8 cellular contexts compared by ENCODE assay signal in the genomic region with DNA sequence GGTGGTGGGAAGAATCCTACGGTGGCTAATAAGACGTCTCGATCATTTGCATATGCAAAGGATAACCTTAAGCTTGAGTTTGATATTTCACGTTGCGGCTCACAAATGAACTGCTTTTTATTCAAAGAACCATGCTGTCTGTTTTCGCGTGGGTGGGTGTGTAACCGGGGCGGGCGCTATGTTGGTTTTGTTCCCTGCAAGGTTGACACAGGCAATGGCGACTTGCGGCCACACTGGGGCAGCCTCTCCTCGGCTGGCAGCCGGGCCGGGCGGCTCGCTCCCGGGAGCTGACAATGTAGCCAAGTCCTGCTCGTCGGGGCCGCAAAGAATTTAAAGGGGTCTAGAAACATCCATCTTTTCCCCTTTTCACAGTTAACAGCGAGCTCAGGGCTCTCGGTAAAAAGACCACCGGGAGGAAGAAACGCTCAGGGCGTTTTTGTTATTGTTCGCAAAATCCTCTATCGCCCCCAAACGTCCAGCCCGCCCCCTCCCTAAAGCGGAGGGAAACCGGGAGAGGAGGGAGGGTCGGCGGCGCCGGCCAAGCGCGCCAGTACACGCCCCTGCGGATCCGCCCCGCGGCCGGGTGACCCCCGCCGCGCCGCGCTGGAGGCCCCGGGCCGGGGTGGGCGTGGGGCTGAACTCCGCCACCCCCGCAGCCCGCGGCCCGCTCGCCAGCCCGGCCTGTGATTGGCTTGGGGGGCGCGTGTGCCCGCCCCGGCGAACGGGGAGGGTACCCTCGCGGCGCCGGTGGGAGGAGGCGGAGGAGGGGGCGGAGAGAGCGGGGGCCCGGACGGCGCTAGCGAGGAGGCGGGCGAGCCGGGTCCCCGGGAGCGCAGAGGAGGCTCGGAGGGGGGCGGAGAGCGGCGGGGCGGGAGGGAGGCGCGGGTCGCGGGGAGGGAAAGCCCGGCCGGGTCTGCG. TPM values are rescaled to one million over a fixed set of nuclear protein-coding genes. Genes with fewer than 3 reads are reported as not detected.
A peak's percentile ranks its signal among the peaks of the same experiment; 100 is the strongest.
DNase-seq lines count a peak whose midpoint lies in the region; ATAC-seq and TF ChIP-seq lines count a peak whose summit lies in the region.

NEDD4L (plus strand) TSS at position 775 of the 918 bp plus-strand sequence. CDS start 435 bp downstream, outside the sequence.

- peak within 1 kb of the TSS; percentile 96 for H3K4me3 Mint-ChIP-seq in GM23338
- peak within 1 kb of the TSS; percentile 91 for H3K4me3 Mint-ChIP-seq in stimulated activated naive CD8-positive, alpha-beta T cell treated with anti-CD3 and anti-CD28 coated beads, Interleukin-15, Interleukin-2, amounts not matched to agents 100 ng/mL and 50 ng/mL, for 24 hours

- H3K27ac ChIP-seq in GM23338 (ENCODE audit: low read depth) = peak within 1 kb of the TSS; percentile 95
- peak within 1 kb of the TSS; percentile 38; the same call in 1 of the 2 replicates for H3K27ac ChIP-seq in Karpas-422 (ENCODE audit: low read length)
- peak within 1 kb of the TSS; percentile 86 for H3K27ac ChIP-seq in RWPE2 (ENCODE audit: poor library complexity, severe bottlenecking)
- peak within 1 kb of the TSS; percentile 99 for H3K27ac ChIP-seq in neural cell (ENCODE audit: low read length)

- peak within 1 kb of the TSS; percentile 81 for H3K27ac Mint-ChIP-seq in GM23338
- H3K27ac Mint-ChIP-seq in stimulated activated naive CD8-positive, alpha-beta T cell treated with anti-CD3 and anti-CD28 coated beads, Interleukin-15, Interleukin-2, amounts not matched to agents 100 ng/mL and 50 ng/mL, for 24 hours = peak within 1 kb of the TSS; percentile 64

- TF ChIP-seq EP300 in neural cell (conservative IDR thresholded peaks at IDR 0.05; ENCODE audit: poor library complexity, severe bottlenecking) = peak; percentile 49

- H3K4me2 ChIP-seq in GM23338 = peak within 1 kb of the TSS; percentile 94
- H3K4me2 ChIP-seq in Karpas-422 (ENCODE audit: low read depth, low read length, poor library complexity, severe bottlenecking) = peak within 1 kb of the TSS; percentile 100
- H3K4me2 ChIP-seq in neural cell (ENCODE audit: low read length) = peak within 1 kb of the TSS; percentile 54

- H3K4me1 Mint-ChIP-seq in GM23338 = peaks cover 23% of the 10 kb centered on the region
- peaks cover 35% of the 10 kb centered on the region for H3K4me1 Mint-ChIP-seq in stimulated activated naive CD8-positive, alpha-beta T cell treated with anti-CD3 and anti-CD28 coated beads, Interleukin-15, Interleukin-2, amounts not matched to agents 100 ng/mL and 50 ng/mL, for 24 hours (ENCODE audit: low read depth)

- peak; percentile 96 for TF ChIP-seq RAD21 in neural cell (conservative IDR thresholded peaks at IDR 0.05)

- TF ChIP-seq CTCF in GM23338 (conservative IDR thresholded peaks at IDR 0.05; ENCODE audit: low read depth in 2 of 2) = peak; percentile 74 to 85
- peak; percentile 95 for TF ChIP-seq CTCF in RWPE2 (IDR thresholded peaks at IDR 0.05; ENCODE audit: poor library complexity, severe bottlenecking)
- peak; percentile 91 for TF ChIP-seq CTCF in neural cell (IDR thresholded peaks at IDR 0.05; ENCODE audit: poor library complexity, severe bottlenecking)

- no peaks in the 10 kb centered on the region for H3K36me3 Mint-ChIP-seq in GM23338 (ENCODE audit: low read depth)
- no peaks in the 10 kb centered on the region for H3K36me3 Mint-ChIP-seq in stimulated activated naive CD8-positive, alpha-beta T cell treated with anti-CD3 and anti-CD28 coated beads, Interleukin-15, Interleukin-2, amounts not matched to agents 100 ng/mL and 50 ng/mL, for 24 hours (ENCODE audit: low read depth)

- H3K9me3 ChIP-seq in Karpas-422 (ENCODE audit: low read length) (no peaks in the 10 kb centered on the region), RWPE2 (ENCODE audit: severe bottlenecking) (no peaks in the 10 kb centered on the region), neural cell (ENCODE audit: low read length) (no peaks in the 10 kb centered on the region)

- H2AFZ ChIP-seq in GM23338 (peak within 1 kb of the TSS; percentile 94), Karpas-422 (ENCODE audit: low read length) (peak within 1 kb of the TSS; percentile 94), neural cell (ENCODE audit: low read depth, low read length) (peak within 1 kb of the TSS; percentile 41)

- DNase-seq in Daoy (ENCODE audit: low read depth) = peak; percentile 87
- DNase-seq in GM23338 (ENCODE audit: low spot score) = peak; percentile 89
- DNase-seq in Karpas-422 = peak; percentile 93
- peak; percentile 80 for DNase-seq in RWPE2 (ENCODE audit: low spot score)
- DNase-seq in activated effector memory CD4-positive, alpha-beta T cell treated with anti-CD3 and anti-CD28 coated beads, Interleukin-2, amount 50 U/mL, for 16 hours = peak; percentile 90
- peak; percentile 60 for DNase-seq in fibroblast of the conjunctiva (ENCODE audit: low read depth)

- H3K27me3 ChIP-seq in GM23338 (ENCODE audit: insufficient read depth) (no peaks in the 10 kb centered on the region), Karpas-422 (ENCODE audit: low read length) (no peaks in the 10 kb centered on the region), RWPE2 (ENCODE audit: insufficient read depth, poor library complexity, severe bottlenecking) (no peaks in the 10 kb centered on the region), neural cell (ENCODE audit: insufficient read depth, low read depth, low read length) (no peaks in the 10 kb centered on the region)

- H3F3A ChIP-seq in GM23338 (replicated peaks; ENCODE audit: low read depth) (0 out of 2 replicates have a peak, but pooled peaks cover 3% of the 10 kb centered on the region), neural cell (ENCODE audit: insufficient read depth, low read length, poor library complexity, severe bottlenecking) (no peaks in the 10 kb centered on the region)

- H3K36me3 ChIP-seq in GM23338 (ENCODE audit: insufficient read depth) (no peaks in the 10 kb centered on the region), Karpas-422 (ENCODE audit: insufficient read depth, low read length) (no peaks in the 10 kb centered on the region), RWPE2 (ENCODE audit: low read depth) (no peaks in the 10 kb centered on the region), neural cell (ENCODE audit: insufficient read depth, low read length) (no peaks in the 10 kb centered on the region)

- H3K4me1 ChIP-seq in GM23338 (ENCODE audit: insufficient read depth) (peaks cover 21% of the 10 kb centered on the region), Karpas-422 (ENCODE audit: low read length) (peaks cover 37% of the 10 kb centered on the region), RWPE2 (ENCODE audit: insufficient read depth, poor library complexity, severe bottlenecking) (peaks cover 7% of the 10 kb centered on the region)

- no peaks in the 10 kb centered on the region for H3K9me3 Mint-ChIP-seq in GM23338
- no peaks in the 10 kb centered on the region for H3K9me3 Mint-ChIP-seq in stimulated activated naive CD8-positive, alpha-beta T cell treated with anti-CD3 and anti-CD28 coated beads, Interleukin-15, Interleukin-2, amounts not matched to agents 100 ng/mL and 50 ng/mL, for 24 hours

- H4K20me1 ChIP-seq in GM23338 (replicated peaks; ENCODE audit: insufficient read depth) (peaks cover 10% of the 10 kb centered on the region; the same call in 1 of the 2 replicates), Karpas-422 (ENCODE audit: insufficient read depth, low read depth, low read length) (peaks cover 25% of the 10 kb centered on the region), neural cell (ENCODE audit: insufficient read depth) (no peaks in the 10 kb centered on the region)

- no peaks in the 10 kb centered on the region for H3K9me2 ChIP-seq in GM23338 (ENCODE audit: insufficient read depth)
- H3K9me2 ChIP-seq in Karpas-422 (replicated peaks; ENCODE audit: insufficient read depth, low read length) = no peaks in the 10 kb centered on the region
- H3K9me2 ChIP-seq in neural cell (ENCODE audit: insufficient read depth, low read length) = no peaks in the 10 kb centered on the region

- H3K79me2 ChIP-seq in GM23338 (replicated peaks; ENCODE audit: insufficient read depth) (peaks cover 37% of the 10 kb centered on the region), Karpas-422 (ENCODE audit: low read length) (no peaks in the 10 kb centered on the region), neural cell (replicated peaks; ENCODE audit: insufficient read depth, low read length) (peaks cover 35% of the 10 kb centered on the region)

- peaks cover 17% of the 10 kb centered on the region for H3K27me3 Mint-ChIP-seq in GM23338 (ENCODE audit: insufficient read depth, low read depth, poor library complexity)
- peaks cover 14% of the 10 kb centered on the region for H3K27me3 Mint-ChIP-seq in stimulated activated naive CD8-positive, alpha-beta T cell treated with anti-CD3 and anti-CD28 coated beads, Interleukin-15, Interleukin-2, amounts not matched to agents 100 ng/mL and 50 ng/mL, for 24 hours

- H3K4me3 ChIP-seq in GM23338 (peak within 1 kb of the TSS; percentile 96), Karpas-422 (ENCODE audit: low read length) (peak within 1 kb of the TSS; percentile 90), RWPE2 (ENCODE audit: severe bottlenecking) (peak within 1 kb of the TSS; percentile 83), neural cell (ENCODE audit: low read length) (peak within 1 kb of the TSS; percentile 97)

- ATAC-seq in GM23338 (peak; percentile 63), RWPE2 (ENCODE audit: low read depth) (peak; percentile 69)

- H3K9ac ChIP-seq in Karpas-422 (ENCODE audit: low read length) (peak within 1 kb of the TSS; percentile 73), neural cell (ENCODE audit: low read length) (peak within 1 kb of the TSS; percentile 97)

TF ChIP-seq in neural cell, 6 proteins besides CTCF, POLR2A, EP300 and RAD21 (continues in another document):
- peak; percentile 94 for TF ChIP-seq SMC3 (conservative IDR thresholded peaks at IDR 0.05; ENCODE audit: poor library complexity)
- no peak for TF ChIP-seq TAF1 (IDR thresholded peaks at IDR 0.05; ENCODE audit: low read depth)
- TF ChIP-seq POLR2AphosphoS5 (IDR thresholded peaks at IDR 0.05) = peak; percentile 81

RNA-seq across cellular contexts. Expression of gene NEDD4L, which starts in this region (rescaled TPM):
- total RNA-seq in Daoy (2014; rRNA removed; shearing (Covaris generic)) = 31.4 and 39.1 TPM in 2 replicates
- total RNA-seq in GM23338 (2014; rRNA removed; shearing (Covaris generic)) = 60.5 and 72.3 TPM in 2 replicates
- polyA plus RNA-seq in GM23338 (2016; fragmentation: Nextera tagmentation; extraction: Ambion mirVana) (36.2 and 40.7 TPM in 2 replicates), neural cell (97.9 and 103 TPM in 2 replicates)
- total RNA-seq in Karpas-422 (2014; rRNA removed; shearing (Covaris generic); ENCODE audit: low replicate concordance) = 12.0 and 17.1 TPM in 2 replicates
- polyA minus RNA-seq in neural cell = 315 and 494 TPM in 2 replicates

Comparison
In these comparisons a context has a peak if more than half of its experiments do, and no peak if none do; other contexts are left out.
1. Peak in every context shown above with its lines: DNase-seq, ATAC-seq, H3K4me3 ChIP-seq and H3K27ac ChIP-seq.
2. H2AFZ ChIP-seq: peak in every context shown above with its lines; median percentile 94 in GM23338; 94 in Karpas-422; 41 in neural cell.
3. H3K27ac ChIP-seq: peak in every context shown above with its lines; median percentile 99 in neural cell; 95 in GM23338; 86 in RWPE2; 38 in Karpas-422.